ENCODE assay signal across 9 cellular contexts in the genomic region with DNA sequence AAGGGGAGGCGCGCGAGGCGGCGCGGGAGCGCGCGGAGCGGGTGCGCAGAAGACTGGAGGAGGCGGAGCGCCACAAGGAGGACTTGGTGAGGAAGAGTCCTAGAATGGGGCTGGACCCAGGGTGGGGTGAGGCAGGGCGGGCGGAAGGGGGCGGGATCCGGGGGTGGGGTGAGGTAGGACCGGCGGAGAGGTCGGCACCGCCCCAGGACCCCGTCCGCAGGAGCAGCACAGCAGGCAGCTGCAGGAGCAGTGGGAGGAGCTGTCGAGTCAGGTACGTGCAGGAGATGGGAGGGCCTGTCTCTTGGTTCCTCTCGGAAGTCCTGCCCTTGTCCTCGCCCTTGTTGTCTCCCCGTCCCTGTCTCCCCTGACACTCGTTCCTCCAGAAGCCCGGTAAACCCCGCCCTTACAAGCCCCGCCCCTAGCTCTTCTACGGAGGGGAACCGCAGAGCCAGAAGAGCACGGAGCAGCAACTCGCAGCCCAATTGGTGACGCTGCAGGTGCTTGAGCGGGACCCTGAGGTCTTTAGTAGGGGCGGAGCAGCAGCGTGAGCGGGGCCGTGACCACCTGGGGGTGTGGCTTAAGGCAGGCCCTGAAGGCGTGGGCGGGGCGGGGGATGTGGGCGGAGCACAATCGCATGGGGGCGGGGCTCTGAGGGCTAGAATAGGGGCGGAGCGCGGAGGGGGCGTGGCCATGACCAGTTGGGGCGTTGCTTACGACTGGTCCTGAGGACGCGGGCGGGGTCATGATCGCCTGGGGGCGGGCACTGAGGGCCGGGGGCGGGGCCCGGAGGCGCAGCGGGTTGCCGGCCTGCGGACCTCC. TPM values are rescaled to one million over a fixed set of nuclear protein-coding genes. Genes with fewer than 3 reads are reported as not detected.
DNase-seq lines count a peak whose midpoint lies in the region; ATAC-seq and TF ChIP-seq lines count a peak whose summit lies in the region.
"Not testable (repeated sequence)": the region's sequence is repeated elsewhere in the genome, so short reads cannot be mapped to it uniquely, and the experiment has no call there.
"Had no signal": no experiment of that assay in that cellular context is flagged by ENCODE, and none has a peak within 500 bp of the region (broad histone marks: within the 10 kb centered on the region; RNA-seq: fewer than 3 reads in every experiment).

No MANE protein-coding gene starts in this region.

- not testable (repeated sequence) for H3K4me1 Mint-ChIP-seq in CD14-positive monocyte, T-cell

- POLR2A ChIA-PET in T-cell (lab: Charles Lee): not testable (repeated sequence)

- H3K4me3 Mint-ChIP-seq in CD14-positive monocyte: not testable (repeated sequence)
- H3K4me3 Mint-ChIP-seq in T-cell: peak overlapping the region in 1 of 3 donors; percentile 78

- not testable (repeated sequence) for H3K9me3 Mint-ChIP-seq in CD14-positive monocyte, T-cell

- H3K27me3 Mint-ChIP-seq in CD14-positive monocyte (ENCODE audit: low read depth in 3 of 3); T-cell: not testable (repeated sequence)

- DNase-seq in CD14-positive monocyte (ENCODE audit: low spot score) (peak; percentile 78), T-cell (peak; percentile 51 to 97 (median 80)), activated gamma-delta T cell treated with Interleukin-2 at 50 U/mL for 16 hours (peak; percentile 77), fibroblast of peridontal ligament (ENCODE audit: extremely low read depth) (peak; percentile 72), mucosa of gallbladder (ENCODE audit: low spot score) (peak; percentile 77)
- DNase-seq in stimulated activated CD4-positive, alpha-beta T cell treated with anti-CD3 and anti-CD28 coated beads, TNF-alpha, amount 100 ng/mL, for 48 hours (ENCODE audit: low read depth in 3 of 3): peak; percentile 69 to 85 (median 83)

- TF ChIP-seq CTCF in CD14-positive monocyte (IDR thresholded peaks at IDR 0.05): not testable (repeated sequence)

- not testable (repeated sequence) for H3K36me3 Mint-ChIP-seq in CD14-positive monocyte, T-cell

- CTCF ChIA-PET in T-cell (lab: Charles Lee): not testable (repeated sequence)

- intact Hi-C loops in CD14-positive monocyte (cut with micrococcal nuclease): not testable (repeated sequence)

- peak; percentile 65 for ATAC-seq in GM21390 (IDR thresholded peaks at IDR 0.05; ENCODE audit: unreplicated experiment)
- peak; percentile 69 for ATAC-seq in HG03196 (IDR thresholded peaks at IDR 0.05; ENCODE audit: unreplicated experiment)
- ATAC-seq in T-cell (replicated peaks in 1 of 4): peak; percentile 76 to 81 (median 78)

- H3K27ac Mint-ChIP-seq in CD14-positive monocyte (peak overlapping the region in 1 of 7 donors; percentile 92), T-cell (peak overlapping the region in 1 of 2 donors; percentile 87)

RNA-seq across cellular contexts. Expression of a gene that starts 1.2 kb away (rescaled TPM):
- polyA plus RNA-seq in CD14-positive monocyte: 1 to 10 TPM; 1.8 to 2.8 TPM
- total RNA-seq in T-cell (10 to 100 TPM in 2 of 5 donors, 1 to 10 TPM in 2, not detected in 1; 2.7 to 14.4 (median 10.7) TPM), mucosa of gallbladder (3.4 TPM)

RNA-seq across cellular contexts. Expression of a gene that starts 10.8 kb away (rescaled TPM):
- polyA plus RNA-seq in CD14-positive monocyte: not detected
- total RNA-seq in T-cell (not detected), mucosa of gallbladder (not detected)
- total RNA-seq: H7 had no signal

Comparison
In these comparisons a context has a peak if more than half of its experiments do, and no peak if none do; other contexts are left out.
1. Peak in every context shown above with its lines: DNase-seq and ATAC-seq.